8 cellular contexts compared by ENCODE assay signal in the genomic region with DNA sequence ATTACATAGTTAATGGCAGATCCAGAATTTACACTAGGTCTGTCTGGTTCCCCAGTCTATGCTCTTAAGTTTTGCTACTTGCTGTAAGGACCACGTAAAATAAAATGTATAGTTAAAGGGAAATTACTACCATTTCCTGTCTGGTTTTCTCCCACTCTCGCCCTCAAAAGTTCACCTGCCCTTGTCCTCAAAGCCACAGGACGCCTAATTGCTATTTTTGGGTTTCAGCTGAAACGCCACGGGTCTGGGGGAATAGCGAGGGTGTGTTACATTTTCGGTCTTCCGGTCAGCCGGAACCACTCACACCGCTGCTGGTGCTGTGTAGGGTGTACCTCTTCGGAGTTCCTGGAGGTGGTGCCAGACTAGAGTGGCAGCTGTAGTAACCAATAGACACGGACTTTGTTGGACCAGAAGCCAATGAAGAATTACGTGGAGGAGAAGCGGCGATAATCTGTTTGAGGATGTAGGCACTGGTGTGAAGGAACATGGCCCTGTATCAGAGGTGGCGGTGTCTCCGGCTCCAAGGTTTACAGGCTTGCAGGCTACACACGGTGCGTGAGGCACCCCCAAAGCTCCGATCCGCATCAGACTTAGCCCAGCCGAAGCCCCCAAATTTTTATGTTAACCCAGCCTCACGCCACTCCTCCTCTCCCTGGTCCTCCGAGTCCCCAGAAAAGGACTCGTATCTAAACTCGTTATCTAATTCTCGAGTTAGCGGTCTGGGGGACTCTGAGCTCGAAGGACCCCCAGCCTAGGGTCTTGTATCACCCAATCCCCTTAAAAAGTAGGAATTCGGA. TPM values are rescaled to one million over a fixed set of nuclear protein-coding genes. Genes with fewer than 3 reads are reported as not detected.
A peak's percentile ranks its signal among the peaks of the same experiment; 100 is the strongest.
DNase-seq lines count a peak whose midpoint lies in the region; ATAC-seq, FAIRE-seq and TF ChIP-seq lines count a peak whose summit lies in the region.

A gene with protein sequence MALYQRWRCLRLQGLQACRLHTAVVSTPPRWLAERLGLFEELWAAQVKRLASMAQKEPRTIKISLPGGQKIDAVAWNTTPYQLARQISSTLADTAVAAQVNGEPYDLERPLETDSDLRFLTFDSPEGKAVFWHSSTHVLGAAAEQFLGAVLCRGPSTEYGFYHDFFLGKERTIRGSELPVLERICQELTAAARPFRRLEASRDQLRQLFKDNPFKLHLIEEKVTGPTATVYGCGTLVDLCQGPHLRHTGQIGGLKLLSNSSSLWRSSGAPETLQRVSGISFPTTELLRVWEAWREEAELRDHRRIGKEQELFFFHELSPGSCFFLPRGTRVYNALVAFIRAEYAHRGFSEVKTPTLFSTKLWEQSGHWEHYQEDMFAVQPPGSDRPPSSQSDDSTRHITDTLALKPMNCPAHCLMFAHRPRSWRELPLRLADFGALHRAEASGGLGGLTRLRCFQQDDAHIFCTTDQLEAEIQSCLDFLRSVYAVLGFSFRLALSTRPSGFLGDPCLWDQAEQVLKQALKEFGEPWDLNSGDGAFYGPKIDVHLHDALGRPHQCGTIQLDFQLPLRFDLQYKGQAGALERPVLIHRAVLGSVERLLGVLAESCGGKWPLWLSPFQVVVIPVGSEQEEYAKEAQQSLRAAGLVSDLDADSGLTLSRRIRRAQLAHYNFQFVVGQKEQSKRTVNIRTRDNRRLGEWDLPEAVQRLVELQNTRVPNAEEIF (plus strand): TSS at position 454 of the 797 bp plus-strand sequence. CDS start 32 bp downstream, at position 486.

- TF ChIP-seq CTCF in adrenal gland (IDR thresholded peaks at IDR 0.05) (peak; percentile 39 to 78 (median 52)), heart right ventricle (IDR thresholded peaks at IDR 0.05) (peak in 6 of 9 donors; percentile 23 to 43 (median 34)), upper lobe of left lung (IDR thresholded peaks at IDR 0.05) (peak; percentile 21 to 78 (median 67))

- peak; percentile 97 for FAIRE-seq in GM12891 (lab: Jason Lieb, UNC)

- TF ChIP-seq POLR2A in GM12891 (IDR thresholded peaks at IDR 0.05; ENCODE audit: low read depth, low read length) (peak; percentile 96), adrenal gland (IDR thresholded peaks at IDR 0.05) (peak in 1 of 2 donors; percentile 60), upper lobe of left lung (IDR thresholded peaks at IDR 0.05) (peak in 3 of 4 donors; percentile 71 to 80 (median 76))

- H3K27me3 ChIP-seq in adrenal gland (no peaks in the 10 kb centered on the region), heart right ventricle (no peaks in the 10 kb centered on the region), upper lobe of left lung (peaks cover 0 to 3% (median 0%) of the 10 kb centered on the region in 4 donors)

- ATAC-seq in HG02798 (IDR thresholded peaks at IDR 0.05; ENCODE audit: poor library complexity, unreplicated experiment) = peak; percentile 100
- peak; percentile 99 to 100 (median 100) for ATAC-seq in heart right ventricle
- ATAC-seq in upper lobe of left lung (ENCODE audit: low FRiP score in 2 of 2) = peak; percentile 100

- no peak for TF ChIP-seq EP300 in upper lobe of left lung (IDR thresholded peaks at IDR 0.05)

- 0% methylated on average over 25 to 30 of the region's 30 CpGs for WGBS in adrenal gland, 4 donors
- 0% methylated on average over 30 of the region's 30 CpGs for WGBS in heart right ventricle, 2 donors
- WGBS in upper lobe of left lung, 2 donors = 0 to 1% methylated on average over 18 to 30 of the region's 30 CpGs

- H3K36me3 ChIP-seq in adrenal gland (replicated peaks in 1 of 2) (peaks cover 0 to 29% of the 10 kb centered on the region in 2 donors), heart right ventricle (peaks cover 0 to 37% (median 14%) of the 10 kb centered on the region in 9 donors), upper lobe of left lung (peaks cover 0 to 36% (median 12%) of the 10 kb centered on the region in 4 donors)

- H3K9me3 ChIP-seq in adrenal gland (replicated peaks in 1 of 3) = no peaks in the 10 kb centered on the region
- no peaks in the 10 kb centered on the region for H3K9me3 ChIP-seq in heart right ventricle
- no peaks in the 10 kb centered on the region for H3K9me3 ChIP-seq in upper lobe of left lung

- DNase-seq in GM12891 (ENCODE audit: insufficient read length, low spot score) (peak; percentile 76), NCI-H1436 (lab: John Stamatoyannopoulos, UW) (peak; percentile 95), T follicular helper cell (ENCODE audit: low read depth) (peak; percentile 89), adrenal gland (peak; percentile 96 to 99 (median 98)), heart right ventricle (peak; percentile 85 to 98), posterior cingulate gyrus (peak; percentile 78 to 98 (median 92)), upper lobe of left lung (peak in 1 of 2 donors; percentile 98)

- H3K27ac ChIP-seq in adrenal gland = peak within 1 kb of the TSS in 4 of 5 donors; percentile 47 to 80 (median 52)
- H3K27ac ChIP-seq in heart right ventricle = peak within 1 kb of the TSS in 9 of 10 donors; percentile 57 to 89 (median 78)
- peak within 1 kb of the TSS; percentile 71 to 87 (median 77) for H3K27ac ChIP-seq in upper lobe of left lung

- H3K4me1 ChIP-seq in adrenal gland (replicated peaks in 1 of 2) = peaks cover 7 to 14% of the 10 kb centered on the region in 2 donors
- peaks cover 6 to 15% (median 10%) of the 10 kb centered on the region in 9 donors for H3K4me1 ChIP-seq in heart right ventricle
- H3K4me1 ChIP-seq in upper lobe of left lung = peaks cover 6 to 8% (median 8%) of the 10 kb centered on the region in 4 donors

- intact Hi-C loops in adrenal gland (cut with DNase I) = no loop called here
- intact Hi-C loops in heart right ventricle (cut with DNase I) = loop anchor here in 2 of 10 donors (1.0 kb wide), 1 partner anchor 28 kb away; the partner anchor contains the start of gene FALEC (in 2 of the 2)
- intact Hi-C loops in posterior cingulate gyrus (cut with DNase I) = loop anchor here (1.0 kb wide), 1 partner anchor 28 kb away; the partner anchor contains the start of gene FALEC

- peak within 1 kb of the TSS; percentile 53 to 84 (median 59) for H3K4me3 ChIP-seq in adrenal gland
- H3K4me3 ChIP-seq in heart right ventricle = peak within 1 kb of the TSS; percentile 61 to 89 (median 79)
- peak within 1 kb of the TSS; percentile 65 to 81 (median 68) for H3K4me3 ChIP-seq in upper lobe of left lung

TF ChIP-seq in GM12891, 5 proteins besides CTCF, POLR2A, EP300 and RAD21:
- TF ChIP-seq POLR2AphosphoS5 (IDR thresholded peaks at IDR 0.05; ENCODE audit: low read depth, low read length) = peak; percentile 96
- peak; percentile 96 for TF ChIP-seq TAF1 (IDR thresholded peaks at IDR 0.05; ENCODE audit: low read depth, low read length)
- peak; percentile 92 for TF ChIP-seq POU2F2 (IDR thresholded peaks at IDR 0.05; ENCODE audit: low read depth, low read length)
- no peak for TF ChIP-seq PAX5 (IDR thresholded peaks at IDR 0.05; ENCODE audit: insufficient read depth, low read length, severe bottlenecking)
- no peak; the same call in 1 of the 2 replicates for TF ChIP-seq SPI1 (IDR thresholded peaks at IDR 0.05; ENCODE audit: low read depth, low read length)

RNA-seq across cellular contexts. Expression of the gene that starts here (rescaled TPM):
- polyA plus RNA-seq in GM12891 (2012; ENCODE audit: low read depth, missing spikeins) = 27.7 TPM
- 10 to 100 TPM; 21.6 to 87.4 (median 30.2) TPM for total RNA-seq in adrenal gland
- polyA plus RNA-seq in adrenal gland = 10 to 100 TPM; 24.9 to 28.8 (median 28.2) TPM
- 10 to 100 TPM; 25.1 to 44.4 (median 37.0) TPM for total RNA-seq in heart right ventricle
- 10 to 100 TPM; 19.1 to 27.4 TPM for polyA plus RNA-seq in heart right ventricle
- 10 to 100 TPM in 4 of 6 donors, 1 to 10 TPM in 2; 7.1 to 24.1 (median 14.2) TPM for total RNA-seq in upper lobe of left lung
